Comparison of ENCODE assay signal across 1 cellular context in genomic region chr15:64942356-64942755, GRCh38.
TF ChIP-seq lines count a peak whose summit lies in the region.

No MANE protein-coding gene starts in this region.

TF ChIP-seq in H1, 55 proteins besides CTCF, POLR2A, EP300 and RAD21:
- TF ChIP-seq CBX8 (IDR thresholded peaks at IDR 0.05; ENCODE audit: borderline replicate concordance, low read depth, low read length) (no peak), RBBP5 (IDR thresholded peaks at IDR 0.05; ENCODE audit: borderline replicate concordance, low read depth, low read length) (no peak), TCF12 (IDR thresholded peaks at IDR 0.05; ENCODE audit: low read depth, low read length) (no peak), RFX5 (IDR thresholded peaks at IDR 0.05; ENCODE audit: borderline replicate concordance, low read depth, low read length) (no peak)
